ENCODE assay signal across 10 cellular contexts in genomic region chr1:50251592-50252165, GRCh38.
DNase-seq lines count a peak whose midpoint lies in the region; ATAC-seq, FAIRE-seq and TF ChIP-seq lines count a peak whose summit lies in the region.
"Had no signal": no experiment of that assay in that cellular context is flagged by ENCODE, and none has a peak within 500 bp of the region (broad histone marks: within the 10 kb centered on the region; RNA-seq: fewer than 3 reads in every experiment).

No MANE protein-coding gene starts in this region.

- H3K27ac ChIP-seq in A673 (ENCODE audit: low read depth, low read length, poor library complexity, severe bottlenecking) (no peak overlapping the region), left ventricle myocardium inferior (replicated peaks) (no peak overlapping the region)
- H3K27ac ChIP-seq: cardiac muscle cell, right atrium auricular region had no signal

- H3K4me3 ChIP-seq in BE2C (ENCODE audit: low read depth, low read length) (peak overlapping the region; percentile 47), A673 (ENCODE audit: low read depth, low read length, poor library complexity, severe bottlenecking) (no peak overlapping the region), left ventricle myocardium inferior (no peak overlapping the region), Caco-2 (ENCODE audit: low read depth, low read length) (no peak overlapping the region)
- H3K4me3 ChIP-seq: cardiac muscle cell, right atrium auricular region had no signal

- no peak for FAIRE-seq in RCC 7860 (lab: Jason Lieb, UNC)

- no peak overlapping the region for H3K27ac Mint-ChIP-seq in Caco-2 (ENCODE audit: unreplicated experiment)

- intact Hi-C loops in A673 (cut with micrococcal nuclease; ENCODE audit: unreplicated experiment): no loop called here
- intact Hi-C loops in left ventricle myocardium inferior (cut with micrococcal nuclease): no loop called here
- intact Hi-C loops in Caco-2 (cut with micrococcal nuclease; ENCODE audit: unreplicated experiment): no loop called here

- DNase-seq in BE2C (peak; percentile 40), SHP77 (lab: John Stamatoyannopoulos, UW) (peak; percentile 48 to 58), A673 (ENCODE audit: low spot score) (no peak), left ventricle myocardium inferior (no peak), Caco-2 (no peak), RCC 7860 (ENCODE audit: low spot score) (no peak)

- H3K9me3 ChIP-seq in BE2C (no peaks in the 10 kb centered on the region), A673 (ENCODE audit: low read depth, low read length, poor library complexity, severe bottlenecking) (no peaks in the 10 kb centered on the region), left ventricle myocardium inferior (replicated peaks) (no peaks in the 10 kb centered on the region), Caco-2 (no peaks in the 10 kb centered on the region)
- H3K9me3 ChIP-seq: right atrium auricular region had no signal

- H3K9me3 Mint-ChIP-seq in Caco-2 (ENCODE audit: unreplicated experiment): no peaks in the 10 kb centered on the region

- POLR2A ChIA-PET in A673 (lab: Charles Lee; ENCODE audit: low non-redundant PET): no interaction called here
- POLR2A ChIA-PET in Caco-2 (lab: Charles Lee): no interaction called here

- no peaks in the 10 kb centered on the region for H3K36me3 Mint-ChIP-seq in Caco-2 (ENCODE audit: insufficient read depth, unreplicated experiment)

- no peaks in the 10 kb centered on the region for H3K36me3 ChIP-seq in BE2C
- H3K36me3 ChIP-seq in A673 (ENCODE audit: insufficient read depth, low read length, poor library complexity, severe bottlenecking): no peaks in the 10 kb centered on the region
- no peaks in the 10 kb centered on the region for H3K36me3 ChIP-seq in left ventricle myocardium inferior
- H3K36me3 ChIP-seq in Caco-2 (ENCODE audit: control insufficient read depth, insufficient read depth, low read length): no peaks in the 10 kb centered on the region
- H3K36me3 ChIP-seq: cardiac muscle cell, right atrium auricular region had no signal

- no peak overlapping the region for H3K4me3 Mint-ChIP-seq in Caco-2 (ENCODE audit: unreplicated experiment)

- H3K4me1 Mint-ChIP-seq in Caco-2 (ENCODE audit: low read depth, unreplicated experiment): no peaks in the 10 kb centered on the region

- no TSS peak for BruUV-seq in A673 (replicated peaks; lab: Mats Ljungman, UMichigan)
- BruUV-seq in Caco-2 (replicated peaks; lab: Mats Ljungman, UMichigan): no TSS peak

- ATAC-seq in GM19463 (IDR thresholded peaks at IDR 0.05; ENCODE audit: unreplicated experiment) (peak; percentile 92), HG03442 (IDR thresholded peaks at IDR 0.05; ENCODE audit: unreplicated experiment) (peak; percentile 86)

- H3K27me3 ChIP-seq in BE2C (no peaks in the 10 kb centered on the region), A673 (replicated peaks; ENCODE audit: insufficient read depth, low read depth, low read length, poor library complexity) (peaks cover 4% of the 10 kb centered on the region), left ventricle myocardium inferior (ENCODE audit: low read depth) (peaks cover 81% of the 10 kb centered on the region), Caco-2 (replicated peaks; ENCODE audit: control insufficient read depth, insufficient read depth, low read length) (no peaks in the 10 kb centered on the region; the same call in 1 of the 2 replicates)
- H3K27me3 ChIP-seq: cardiac muscle cell, right atrium auricular region had no signal

- CTCF ChIA-PET in A673 (lab: Charles Lee): no interaction called here
- CTCF ChIA-PET in Caco-2 (lab: Charles Lee): no interaction called here

- TF ChIP-seq CTCF in BE2C (IDR thresholded peaks at IDR 0.05; ENCODE audit: low read depth, low read length): no peak
- no peak for TF ChIP-seq CTCF in A673 (conservative IDR thresholded peaks at IDR 0.05; ENCODE audit: low read depth, low read length)
- no peak for TF ChIP-seq CTCF in left ventricle myocardium inferior (IDR thresholded peaks at IDR 0.05; ENCODE audit: borderline replicate concordance)
- TF ChIP-seq CTCF in Caco-2 (IDR thresholded peaks at IDR 0.05; ENCODE audit: insufficient read depth in 1 of 2, low read depth in 1 of 2, low read length in 1 of 2, severe bottlenecking in 1 of 2, unreplicated experiment in 1 of 2): no peak

- peaks cover 5% of the 10 kb centered on the region for H3K27me3 Mint-ChIP-seq in Caco-2 (ENCODE audit: insufficient read depth, unreplicated experiment)

- H3K4me1 ChIP-seq in BE2C: no peaks in the 10 kb centered on the region
- H3K4me1 ChIP-seq in A673 (ENCODE audit: insufficient read depth, low read length, poor library complexity, severe bottlenecking): no peaks in the 10 kb centered on the region
- no peaks in the 10 kb centered on the region for H3K4me1 ChIP-seq in left ventricle myocardium inferior
- H3K4me1 ChIP-seq in Caco-2: no peaks in the 10 kb centered on the region
- H3K4me1 ChIP-seq: right atrium auricular region had no signal

Comparison
In these comparisons a context has a peak if more than half of its experiments do, and no peak if none do; other contexts are left out.
1. DNase-seq: peak in BE2C (single experiment) and SHP77 (2 of 2); none in A673 (single experiment), left ventricle myocardium inferior (single experiment), Caco-2 (0 of 2) and RCC 7860 (single experiment).